ENCODE assay signal across 8 cellular contexts in genomic region chr7:876077-876971, GRCh38. TPM values are rescaled to one million over a fixed set of nuclear protein-coding genes. Genes with fewer than 3 reads are reported as not detected.
A peak's percentile ranks its signal among the peaks of the same experiment; 100 is the strongest.
DNase-seq lines count a peak whose midpoint lies in the region; ATAC-seq and TF ChIP-seq lines count a peak whose summit lies in the region.

A gene with protein sequence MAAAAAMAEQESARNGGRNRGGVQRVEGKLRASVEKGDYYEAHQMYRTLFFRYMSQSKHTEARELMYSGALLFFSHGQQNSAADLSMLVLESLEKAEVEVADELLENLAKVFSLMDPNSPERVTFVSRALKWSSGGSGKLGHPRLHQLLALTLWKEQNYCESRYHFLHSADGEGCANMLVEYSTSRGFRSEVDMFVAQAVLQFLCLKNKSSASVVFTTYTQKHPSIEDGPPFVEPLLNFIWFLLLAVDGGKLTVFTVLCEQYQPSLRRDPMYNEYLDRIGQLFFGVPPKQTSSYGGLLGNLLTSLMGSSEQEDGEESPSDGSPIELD (plus strand): TSS chr7:876554. CDS start chr7:876646, 92 bp downstream.

- H3K9me3 ChIP-seq in liver (ENCODE audit: control insufficient read depth in 4 of 4, low read length in 3 of 4) = no peaks in the 10 kb centered on the region

- H3K36me3 ChIP-seq in BJ (ENCODE audit: control insufficient read depth, insufficient read depth, low read length) (peaks cover 10% of the 10 kb centered on the region), liver (ENCODE audit: control insufficient read depth in 4 of 4, insufficient read depth in 3 of 4, low read depth in 1 of 4, low read length in 3 of 4) (peaks cover 0 to 12% (median 0%) of the 10 kb centered on the region in 4 donors)

- CTCF ChIA-PET in BJ (lab: Yijun Ruan, JAX) = interaction anchor here (1.0 to 1.7 kb wide), 3 partner anchors 14 to 89 kb away, joined by 3 to 14 read pairs (median 3); no protein-coding TSS in a partner anchor

- peak within 1 kb of the TSS; percentile 71 to 96 for H3K27ac ChIP-seq in liver (ENCODE audit: low read depth in 1 of 2, low read length in 2 of 2)

- TF ChIP-seq CTCF in BJ (IDR thresholded peaks at IDR 0.05; ENCODE audit: insufficient read depth, low read depth, low read length) = peak; percentile 22; the same call in 1 of the 2 replicates
- TF ChIP-seq CTCF in liver (IDR thresholded peaks at IDR 0.05; ENCODE audit: low read depth, low read length, missing input control) = no peak

- H3K9ac ChIP-seq in liver (ENCODE audit: low read depth in 1 of 2, low read length in 2 of 2) = peak within 1 kb of the TSS; percentile 48 to 50

- H3K4me3 ChIP-seq in BJ (ENCODE audit: low read depth, low read length) = peak within 1 kb of the TSS; percentile 98
- H3K4me3 ChIP-seq in liver (ENCODE audit: low read depth in 1 of 3, low read length in 3 of 3) = peak within 1 kb of the TSS; percentile 67 to 93 (median 76)

- peak; percentile 69 for ATAC-seq in HG03442 (IDR thresholded peaks at IDR 0.05; ENCODE audit: unreplicated experiment)

- H3K27me3 ChIP-seq in BJ (ENCODE audit: control insufficient read depth, insufficient read depth, low read length) (no peaks in the 10 kb centered on the region), liver (ENCODE audit: control insufficient read depth in 4 of 4, insufficient read depth in 4 of 4, low read length in 3 of 4) (no peaks in the 10 kb centered on the region)

- POLR2A ChIA-PET in BJ (lab: Charles Lee) = no interaction called here

- no peak for TF ChIP-seq RAD21 in liver (IDR thresholded peaks at IDR 0.05)

- under 1% methylated on average over 129 of the region's 129 CpGs for whole genome bisulfite sequencing in liver

- H3K4me1 ChIP-seq in liver (ENCODE audit: control insufficient read depth in 4 of 4, insufficient read depth in 4 of 4, low read length in 3 of 4) = peaks cover 11 to 42% (median 26%) of the 10 kb centered on the region in 4 donors

- peak; percentile 57 for DNase-seq in BJ (ENCODE audit: low read depth)
- peak; percentile 93 for DNase-seq in GM19238 (ENCODE audit: insufficient read length, low spot score)
- peak; percentile 98 for DNase-seq in NCI-H748 (lab: John Stamatoyannopoulos, UW; ENCODE audit: unreplicated experiment)
- DNase-seq in activated CD4-positive, alpha-beta T cell treated with anti-CD3 and anti-CD28 coated beads, Interleukin-2, amount 50 U/mL, for 24 hours (ENCODE audit: low read depth in 1 of 2, low spot score in 1 of 2) = peak; percentile 94 to 96
- DNase-seq in dermis blood vessel endothelial cell = peak; percentile 98
- DNase-seq in stimulated activated CD4-positive, alpha-beta T cell treated with anti-CD3 and anti-CD28 coated beads, Interleukin-4, amount 100 ng/mL, for 24 hours = peak; percentile 95

TF ChIP-seq in liver, 16 proteins besides CTCF, POLR2A, EP300 and RAD21:
- TF ChIP-seq JUND (IDR thresholded peaks at IDR 0.05) = no peak
- no peak for TF ChIP-seq GABPA (IDR thresholded peaks at IDR 0.05 in 1 of 2, conservative IDR thresholded peaks at IDR 0.05 in 1 of 2)
- TF ChIP-seq YY1 (IDR thresholded peaks at IDR 0.05) = peak; percentile 93
- TF ChIP-seq HNF4A (conservative IDR thresholded peaks at IDR 0.05) = no peak
- TF ChIP-seq, protein P1, sequence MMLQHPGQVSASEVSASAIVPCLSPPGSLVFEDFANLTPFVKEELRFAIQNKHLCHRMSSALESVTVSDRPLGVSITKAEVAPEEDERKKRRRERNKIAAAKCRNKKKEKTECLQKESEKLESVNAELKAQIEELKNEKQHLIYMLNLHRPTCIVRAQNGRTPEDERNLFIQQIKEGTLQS (IDR thresholded peaks at IDR 0.05) = no peak
- peak; percentile 84 to 92 for TF ChIP-seq EGR1 (IDR thresholded peaks at IDR 0.05; ENCODE audit: low read depth in 2 of 2)
- TF ChIP-seq REST (IDR thresholded peaks at IDR 0.05) = no peak
- no peak for TF ChIP-seq FOXA2 (IDR thresholded peaks at IDR 0.05)
- peak; percentile 38 for TF ChIP-seq SP1 (IDR thresholded peaks at IDR 0.05)
- no peak for TF ChIP-seq FOXA1 (IDR thresholded peaks at IDR 0.05)

RNA-seq across cellular contexts. Expression of the gene that starts here (rescaled TPM):
- polyA plus RNA-seq in BJ (2011; rRNA removed) (15.6 and 21.7 TPM in 2 replicates), liver (10 to 100 TPM; 24.3 to 34.7 TPM)
- polyA minus RNA-seq in BJ (2011; rRNA and poly(A)+ RNA removed) = 8.7 and 15.9 TPM in 2 replicates
- total RNA-seq in dermis blood vessel endothelial cell (35.4 and 45.0 TPM in 2 replicates), liver (10 to 100 TPM; 19.5 to 30.3 TPM)

Comparison
In these comparisons a context has a peak if more than half of its experiments do, and no peak if none do; other contexts are left out.
1. Peak in every context shown above with its lines: DNase-seq, ATAC-seq, H3K4me3 ChIP-seq and H3K27ac ChIP-seq.